In the genomic region with DNA sequence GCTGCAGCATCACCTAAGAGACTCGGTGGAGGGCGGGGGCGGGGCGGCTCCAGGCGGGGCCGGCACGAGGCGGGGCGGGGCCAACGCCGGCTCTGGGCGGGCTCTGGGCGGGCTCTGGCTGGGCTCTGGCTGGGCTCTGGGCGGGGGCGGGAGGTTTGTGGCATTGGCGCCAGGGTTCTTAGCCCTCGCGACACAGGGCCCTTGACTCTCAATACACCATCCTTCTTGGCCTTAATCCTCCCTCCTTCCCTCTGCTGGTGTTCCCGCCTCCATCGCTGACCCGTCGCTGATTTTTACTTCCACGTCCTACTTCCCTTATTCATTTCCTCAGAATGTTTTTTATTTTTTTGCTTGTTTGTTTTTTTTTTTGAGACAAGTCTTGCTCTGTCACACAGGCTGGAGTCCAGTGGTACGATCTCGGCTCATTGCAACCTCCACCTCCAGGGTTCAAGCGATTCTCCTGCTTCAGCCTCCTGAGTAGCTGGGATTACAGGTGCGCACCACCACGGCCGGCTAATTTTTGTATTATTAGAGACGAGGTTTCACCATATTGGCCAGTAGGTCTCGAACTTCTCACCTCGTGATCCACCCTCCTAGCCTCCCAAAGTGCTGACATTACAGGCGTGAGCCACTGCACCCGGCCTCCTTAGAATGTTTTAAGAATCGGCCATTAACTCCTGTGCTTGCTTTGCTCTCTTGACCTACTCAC, we compare ENCODE assay signal across 8 cellular contexts. TPM values are rescaled to one million over a fixed set of nuclear protein-coding genes. Genes with fewer than 3 reads are reported as not detected.
DNase-seq lines count a peak whose midpoint lies in the region; ATAC-seq lines count a peak whose summit lies in the region.

A gene with protein sequence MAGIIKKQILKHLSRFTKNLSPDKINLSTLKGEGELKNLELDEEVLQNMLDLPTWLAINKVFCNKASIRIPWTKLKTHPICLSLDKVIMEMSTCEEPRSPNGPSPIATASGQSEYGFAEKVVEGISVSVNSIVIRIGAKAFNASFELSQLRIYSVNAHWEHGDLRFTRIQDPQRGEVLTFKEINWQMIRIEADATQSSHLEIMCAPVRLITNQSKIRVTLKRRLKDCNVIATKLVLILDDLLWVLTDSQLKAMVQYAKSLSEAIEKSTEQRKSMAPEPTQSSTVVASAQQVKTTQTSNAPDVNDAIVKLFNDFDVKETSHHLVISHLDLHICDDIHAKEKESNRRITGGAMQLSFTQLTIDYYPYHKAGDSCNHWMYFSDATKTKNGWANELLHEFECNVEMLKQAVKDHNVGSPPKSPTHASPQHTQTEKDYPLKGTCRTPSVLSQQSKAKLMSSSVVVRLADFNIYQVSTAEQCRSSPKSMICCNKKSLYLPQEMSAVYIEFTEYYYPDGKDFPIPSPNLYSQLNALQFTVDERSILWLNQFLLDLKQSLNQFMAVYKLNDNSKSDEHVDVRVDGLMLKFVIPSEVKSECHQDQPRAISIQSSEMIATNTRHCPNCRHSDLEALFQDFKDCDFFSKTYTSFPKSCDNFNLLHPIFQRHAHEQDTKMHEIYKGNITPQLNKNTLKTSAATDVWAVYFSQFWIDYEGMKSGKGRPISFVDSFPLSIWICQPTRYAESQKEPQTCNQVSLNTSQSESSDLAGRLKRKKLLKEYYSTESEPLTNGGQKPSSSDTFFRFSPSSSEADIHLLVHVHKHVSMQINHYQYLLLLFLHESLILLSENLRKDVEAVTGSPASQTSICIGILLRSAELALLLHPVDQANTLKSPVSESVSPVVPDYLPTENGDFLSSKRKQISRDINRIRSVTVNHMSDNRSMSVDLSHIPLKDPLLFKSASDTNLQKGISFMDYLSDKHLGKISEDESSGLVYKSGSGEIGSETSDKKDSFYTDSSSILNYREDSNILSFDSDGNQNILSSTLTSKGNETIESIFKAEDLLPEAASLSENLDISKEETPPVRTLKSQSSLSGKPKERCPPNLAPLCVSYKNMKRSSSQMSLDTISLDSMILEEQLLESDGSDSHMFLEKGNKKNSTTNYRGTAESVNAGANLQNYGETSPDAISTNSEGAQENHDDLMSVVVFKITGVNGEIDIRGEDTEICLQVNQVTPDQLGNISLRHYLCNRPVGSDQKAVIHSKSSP (N-terminal part only) (minus strand): TSS at position 24 of the 709 bp plus-strand sequence. CDS start 239 bp downstream, outside the sequence.

- peak within 1 kb of the TSS; percentile 84 for H3K9ac ChIP-seq in endocrine pancreas (ENCODE audit: control insufficient read depth, insufficient read depth, low read length)

- ATAC-seq in GM21390 (IDR thresholded peaks at IDR 0.05; ENCODE audit: unreplicated experiment): peak; percentile 72
- ATAC-seq in activated CD8-positive, alpha-beta memory T cell treated with anti-CD3 and anti-CD28 coated beads, Interleukin-2, amount 10 ng/mL, durations not matched to agents 7 days and 5 days: peak; percentile 81

- peak within 1 kb of the TSS; percentile 75 for H3K4me3 ChIP-seq in endocrine pancreas (ENCODE audit: control insufficient read depth, insufficient read depth, low read length)

- H3K36me3 Mint-ChIP-seq in activated CD8-positive, alpha-beta memory T cell treated with anti-CD3 and anti-CD28 coated beads, Interleukin-2, amount 10 ng/mL, durations not matched to agents 7 days and 5 days: peaks cover 6% of the 10 kb centered on the region

- peak; percentile 94 for DNase-seq in COLO668 (lab: John Stamatoyannopoulos, UW; ENCODE audit: unreplicated experiment)
- DNase-seq in HUDEP-2 (lab: John Stamatoyannopoulos, UW; ENCODE audit: unreplicated experiment in 76 of 76): peak in 72 of 76 experiments; percentile 17 to 94 (median 83)
- peak; percentile 83 for DNase-seq in NOMO-1 treated with dmso at 0.1 percent for 144 hours (lab: John Stamatoyannopoulos, UW; ENCODE audit: unreplicated experiment)
- DNase-seq in activated CD8-positive, alpha-beta memory T cell treated with anti-CD3 and anti-CD28 coated beads, Interleukin-2, amount 10 ng/mL, durations not matched to agents 7 days and 5 days: peak; percentile 93
- DNase-seq in mesenteric fat pad (ENCODE audit: low spot score): peak; percentile 97
- peak; percentile 84 for DNase-seq in stimulated activated CD8-positive, alpha-beta memory T cell treated with anti-CD3 and anti-CD28 coated beads, Interleukin-15, amount 100 ng/mL, for 1 hour (ENCODE audit: low read depth)

- no peaks in the 10 kb centered on the region for H3K27me3 ChIP-seq in endocrine pancreas (ENCODE audit: control insufficient read depth, insufficient read depth, low read length)

- no peaks in the 10 kb centered on the region for H3K4me1 ChIP-seq in endocrine pancreas (ENCODE audit: control insufficient read depth, insufficient read depth, low read length)

- peak within 1 kb of the TSS; percentile 97 for H3K27ac Mint-ChIP-seq in activated CD8-positive, alpha-beta memory T cell treated with anti-CD3 and anti-CD28 coated beads, Interleukin-2, amount 10 ng/mL, durations not matched to agents 7 days and 5 days

- H3K27me3 Mint-ChIP-seq in activated CD8-positive, alpha-beta memory T cell treated with anti-CD3 and anti-CD28 coated beads, Interleukin-2, amount 10 ng/mL, durations not matched to agents 7 days and 5 days: no peaks in the 10 kb centered on the region

- no peaks in the 10 kb centered on the region for H3K9me3 ChIP-seq in endocrine pancreas (ENCODE audit: control insufficient read depth, low read length)

- no peaks in the 10 kb centered on the region for H3K9me3 Mint-ChIP-seq in activated CD8-positive, alpha-beta memory T cell treated with anti-CD3 and anti-CD28 coated beads, Interleukin-2, amount 10 ng/mL, durations not matched to agents 7 days and 5 days (ENCODE audit: low read depth)

- CTCF ChIA-PET in activated CD8-positive, alpha-beta memory T cell treated with anti-CD3 and anti-CD28 coated beads, Interleukin-2, amount 10 ng/mL, durations not matched to agents 7 days and 5 days (lab: Charles Lee): interaction anchor here (3.0 kb wide), 1 partner anchor 12 kb away, joined by 27 read pairs; no protein-coding TSS in a partner anchor

- H3K4me1 Mint-ChIP-seq in activated CD8-positive, alpha-beta memory T cell treated with anti-CD3 and anti-CD28 coated beads, Interleukin-2, amount 10 ng/mL, durations not matched to agents 7 days and 5 days: peaks cover 36% of the 10 kb centered on the region

- H3K36me3 ChIP-seq in endocrine pancreas (ENCODE audit: control insufficient read depth, insufficient read depth, low read length): no peaks in the 10 kb centered on the region

- H3K4me3 Mint-ChIP-seq in activated CD8-positive, alpha-beta memory T cell treated with anti-CD3 and anti-CD28 coated beads, Interleukin-2, amount 10 ng/mL, durations not matched to agents 7 days and 5 days: peak within 1 kb of the TSS; percentile 94

RNA-seq across cellular contexts. Expression of the gene that starts here (rescaled TPM):
- total RNA-seq in activated CD8-positive, alpha-beta memory T cell treated with anti-CD3 and anti-CD28 coated beads, Interleukin-2, amount 10 ng/mL, durations not matched to agents 7 days and 5 days: 10 to 100 TPM; 36.4 to 42.0 TPM
- total RNA-seq in mesenteric fat pad: 41.1 TPM

Comparison
In these comparisons a context has a peak if more than half of its experiments do, and no peak if none do; other contexts are left out.
1. Peak in every context shown above with its lines: DNase-seq, ATAC-seq and H3K4me3 ChIP-seq.